ENCODE assay signal across 27 cellular contexts in genomic region chr10:48934672-48935071, GRCh38. TPM values are rescaled to one million over a fixed set of nuclear protein-coding genes. Genes with fewer than 3 reads are reported as not detected.
DNase-seq lines count a peak whose midpoint lies in the region; ATAC-seq, FAIRE-seq and TF ChIP-seq lines count a peak whose summit lies in the region.
"Had no signal": no experiment of that assay in that cellular context is flagged by ENCODE, and none has a peak within 500 bp of the region (broad histone marks: within the 10 kb centered on the region; RNA-seq: fewer than 3 reads in every experiment).

No MANE protein-coding gene starts in this region.

- H3K9ac ChIP-seq in astrocyte (ENCODE audit: low read length) = no peak overlapping the region
- H3K9ac ChIP-seq: KMS-11 had no signal

- H3K27ac Mint-ChIP-seq in CD14-positive monocyte (no peak overlapping the region), astrocyte (ENCODE audit: unreplicated experiment) (no peak overlapping the region)
- H3K27ac Mint-ChIP-seq in stimulated activated naive B cell treated with anti-CD40 and anti-IgM and Interleukin-4, amounts not matched to agents 10 μg/mL and 1 μg/mL and 100 μg/mL, for 72 hours = peak overlapping the region; percentile 56
- H3K27ac Mint-ChIP-seq: CD8-positive, alpha-beta memory T cell had no signal

- H3K27me3 Mint-ChIP-seq in CD14-positive monocyte (ENCODE audit: low read depth in 3 of 3) (peaks cover 0 to 1% (median 0%) of the 10 kb centered on the region in 3 donors), astrocyte (ENCODE audit: low read depth, unreplicated experiment) (peaks cover 28% of the 10 kb centered on the region)
- H3K27me3 Mint-ChIP-seq in stimulated activated naive B cell treated with anti-CD40 and anti-IgM and Interleukin-4, amounts not matched to agents 10 μg/mL and 1 μg/mL and 100 μg/mL, for 72 hours = no peaks in the 10 kb centered on the region

- H2AFZ ChIP-seq in astrocyte (ENCODE audit: low read depth, low read length) = peak overlapping the region; percentile 23

- H3K4me1 ChIP-seq in astrocyte (ENCODE audit: insufficient read depth, low read length) = no peaks in the 10 kb centered on the region
- H3K4me1 ChIP-seq: Peyer's patch had no signal

- H3K4me3 Mint-ChIP-seq in CD14-positive monocyte (no peak overlapping the region), astrocyte (ENCODE audit: unreplicated experiment) (no peak overlapping the region)
- no peak overlapping the region for H3K4me3 Mint-ChIP-seq in stimulated activated naive B cell treated with anti-CD40 and anti-IgM and Interleukin-4, amounts not matched to agents 10 μg/mL and 1 μg/mL and 100 μg/mL, for 72 hours
- H3K4me3 Mint-ChIP-seq: CD8-positive, alpha-beta memory T cell had no signal

- TF ChIP-seq CTCF in CD14-positive monocyte (IDR thresholded peaks at IDR 0.05) (no peak), astrocyte (IDR thresholded peaks at IDR 0.05; ENCODE audit: insufficient read depth, low read depth, low read length) (no peak)

- H3K9me3 Mint-ChIP-seq in CD14-positive monocyte (no peaks in the 10 kb centered on the region), astrocyte (ENCODE audit: unreplicated experiment) (peaks cover 5% of the 10 kb centered on the region)
- H3K9me3 Mint-ChIP-seq in stimulated activated naive B cell treated with anti-CD40 and anti-IgM and Interleukin-4, amounts not matched to agents 10 μg/mL and 1 μg/mL and 100 μg/mL, for 72 hours = no peaks in the 10 kb centered on the region
- H3K9me3 Mint-ChIP-seq: CD8-positive, alpha-beta memory T cell had no signal

- no peak overlapping the region for H3K4me3 ChIP-seq in astrocyte (ENCODE audit: insufficient read depth, low read depth, low read length)
- H3K4me3 ChIP-seq: Peyer's patch had no signal

- H3K4me2 ChIP-seq in astrocyte (ENCODE audit: low read length) = no peak overlapping the region
- H3K4me2 ChIP-seq: KMS-11 had no signal

- H4K20me1 ChIP-seq in astrocyte (ENCODE audit: insufficient read depth, low read length) = no peaks in the 10 kb centered on the region

- H3K4me1 Mint-ChIP-seq in CD14-positive monocyte (no peaks in the 10 kb centered on the region), astrocyte (ENCODE audit: low read depth, unreplicated experiment) (no peaks in the 10 kb centered on the region)
- H3K4me1 Mint-ChIP-seq in stimulated activated naive B cell treated with anti-CD40 and anti-IgM and Interleukin-4, amounts not matched to agents 10 μg/mL and 1 μg/mL and 100 μg/mL, for 72 hours = peaks cover 0 to 4% of the 10 kb centered on the region in 2 donors
- H3K4me1 Mint-ChIP-seq: CD8-positive, alpha-beta memory T cell had no signal

- no peaks in the 10 kb centered on the region for H3K79me2 ChIP-seq in astrocyte (ENCODE audit: insufficient read depth, low read length)

- intact Hi-C loops in CD14-positive monocyte (cut with micrococcal nuclease) = no loop called here

- H3K27ac ChIP-seq in astrocyte (ENCODE audit: low read depth, low read length) = no peak overlapping the region
- H3K27ac ChIP-seq: KMS-11, Peyer's patch had no signal

- H3K27me3 ChIP-seq in astrocyte (ENCODE audit: insufficient read depth, low read length) = no peaks in the 10 kb centered on the region
- H3K27me3 ChIP-seq: Peyer's patch had no signal

- no peaks in the 10 kb centered on the region for H3K36me3 ChIP-seq in astrocyte (ENCODE audit: insufficient read depth, low read length)
- H3K36me3 ChIP-seq: Peyer's patch had no signal

- no peak for ATAC-seq in stimulated activated naive B cell treated with anti-CD40 and anti-IgM and Interleukin-4, amounts not matched to agents 10 μg/mL and 1 μg/mL and 100 μg/mL, for 72 hours (replicated peaks)
- no peak for ATAC-seq in GM18867 (IDR thresholded peaks at IDR 0.05; ENCODE audit: unreplicated experiment)

- no peak for FAIRE-seq in astrocyte (lab: Jason Lieb, UNC)
- FAIRE-seq: GM19239 had no signal

- H3K36me3 Mint-ChIP-seq in CD14-positive monocyte (peaks cover 25 to 45% of the 10 kb centered on the region in 2 donors), astrocyte (ENCODE audit: low read depth, unreplicated experiment) (no peaks in the 10 kb centered on the region)
- peaks cover 47 to 56% of the 10 kb centered on the region in 2 donors for H3K36me3 Mint-ChIP-seq in stimulated activated naive B cell treated with anti-CD40 and anti-IgM and Interleukin-4, amounts not matched to agents 10 μg/mL and 1 μg/mL and 100 μg/mL, for 72 hours
- H3K36me3 Mint-ChIP-seq: CD8-positive, alpha-beta memory T cell had no signal

- DNase-seq in CD14-positive monocyte (ENCODE audit: low spot score) (peak; percentile 3), astrocyte (ENCODE audit: low read depth) (no peak), mesenteric fat pad (ENCODE audit: low spot score) (peak; percentile 49), cortex of kidney (lab: John Stamatoyannopoulos, UW) (no peak)
- no peak for DNase-seq in stimulated activated naive B cell treated with anti-CD40 and anti-IgM and Interleukin-4, amounts not matched to agents 10 μg/mL and 1 μg/mL and 100 μg/mL, for 72 hours
- no peak for DNase-seq in activated CD4-positive, CD25-positive, alpha-beta regulatory T cell treated with anti-CD3 and anti-CD28 coated beads, Interleukin-2, amount 50 U/mL, for 72 hours
- no peak for DNase-seq in activated T-cell treated with anti-CD3 and anti-CD28 coated beads, Interleukin-2, amount 50 U/mL, for 48 hours
- DNase-seq: AML-193; C1 segment of cervical spinal cord; Calu3; CD8-positive, alpha-beta memory T cell; DMS53; EL; GF-D8; IMR-90; NCI-H1105; NCI-H146; NCI-H2029; NCI-H345; NCI-H524; Peyer's patch had no signal

- H3K9me3 ChIP-seq in astrocyte (ENCODE audit: insufficient read depth, low read depth, low read length) = no peaks in the 10 kb centered on the region
- H3K9me3 ChIP-seq: Peyer's patch had no signal

RNA-seq across cellular contexts. Expression of gene LRRC18, which starts 5.0 kb away (rescaled TPM):
- polyA plus RNA-seq in CD14-positive monocyte = not detected
- total RNA-seq in astrocyte = not detected in 2 replicates
- total RNA-seq in mesenteric fat pad = not detected
- total RNA-seq: A172; Calu3; CD8-positive, alpha-beta memory T cell; IMR-90; OCI-LY7 had no signal
- polyA plus RNA-seq: AG04450; CD8-positive, alpha-beta memory T cell; IMR-90 had no signal

Comparison
In these comparisons a context has a peak if more than half of its experiments do, and no peak if none do; other contexts are left out.
1. DNase-seq: peak in CD14-positive monocyte (single experiment) and mesenteric fat pad (single experiment); none in astrocyte (single experiment), stimulated activated naive B cell treated with anti-CD40 and anti-IgM and Interleukin-4, amounts not matched to agents 10 μg/mL and 1 μg/mL and 100 μg/mL, for 72 hours (single experiment), activated CD4-positive, CD25-positive, alpha-beta regulatory T cell treated with anti-CD3 and anti-CD28 coated beads, Interleukin-2, amount 50 U/mL, for 72 hours (single experiment), cortex of kidney (single experiment) and activated T-cell treated with anti-CD3 and anti-CD28 coated beads, Interleukin-2, amount 50 U/mL, for 48 hours (0 of 2).